ENCODE assay signal across 2 cellular contexts in the genomic region with DNA sequence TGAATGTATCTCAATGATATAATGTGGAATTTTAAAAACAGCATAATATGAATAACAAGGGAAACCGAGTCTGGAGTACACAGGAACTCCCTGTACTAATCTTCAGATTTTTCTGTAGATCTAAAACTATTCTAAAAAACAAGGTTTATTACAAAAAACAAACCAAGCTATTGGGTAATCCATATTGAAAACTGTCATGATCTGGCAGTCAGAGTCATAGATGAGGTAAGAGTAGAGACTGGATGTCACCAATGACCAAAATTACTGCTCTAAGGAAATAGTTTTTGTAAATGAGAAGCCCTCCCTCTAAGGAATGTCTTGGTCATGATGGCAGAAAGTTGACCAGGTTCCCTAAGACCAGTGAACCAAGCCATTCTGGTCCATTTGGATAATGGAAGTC.
A peak's percentile ranks its signal among the peaks of the same experiment; 100 is the strongest.
TF ChIP-seq lines count a peak whose summit lies in the region.

No MANE protein-coding gene starts in this region.

TF ChIP-seq in HepG2, 621 proteins besides CTCF, POLR2A, EP300 and RAD21:
- TF ChIP-seq TBX2 (CRISPR knock-in tag; IDR thresholded peaks at IDR 0.05; ENCODE audit: borderline replicate concordance) (no peak), CEBPB (IDR thresholded peaks at IDR 0.05; ENCODE audit: borderline replicate concordance, low read depth, low read length) (peak; percentile 24; the same call in 1 of the 2 replicates), MTF1 (CRISPR knock-in tag; IDR thresholded peaks at IDR 0.05) (no peak), ZNF292 (CRISPR knock-in tag; IDR thresholded peaks at IDR 0.05; ENCODE audit: borderline replicate concordance, low read depth) (no peak), ZSCAN5A (CRISPR knock-in tag; IDR thresholded peaks at IDR 0.05; ENCODE audit: borderline replicate concordance) (no peak), ZNF253 (CRISPR knock-in tag; IDR thresholded peaks at IDR 0.05; ENCODE audit: borderline replicate concordance) (no peak), TEAD2 (CRISPR knock-in tag; IDR thresholded peaks at IDR 0.05) (no peak)

TF ChIP-seq in K562, 482 proteins besides CTCF, POLR2A, EP300 and RAD21:
- TF ChIP-seq EHMT2 (IDR thresholded peaks at IDR 0.05) (peak; percentile 35; the same call in 1 of the 2 replicates), ATF1 (CRISPR knock-in tag; IDR thresholded peaks at IDR 0.05) (no peak), ATF1 (tag; IDR thresholded peaks at IDR 0.05) (0 out of 2 replicates have a peak, but pooled peaks have one; percentile 26), SRSF7 (optimal IDR thresholded peaks at IDR 0.05; ENCODE audit: low read depth, low read length) (no peak), CREB1 (IDR thresholded peaks at IDR 0.05) (no peak), CREB1 (CRISPR knock-in tag; IDR thresholded peaks at IDR 0.05) (peak; percentile 17; the same call in 1 of the 2 replicates), CEBPB (tag; IDR thresholded peaks at IDR 0.05) (peak; percentile 71), CEBPG (CRISPR knock-in tag; IDR thresholded peaks at IDR 0.05) (0 out of 2 replicates have a peak, but pooled peaks have one; percentile 39), CEBPG (tag; conservative IDR thresholded peaks at IDR 0.05 in 1 of 2, IDR thresholded peaks at IDR 0.05 in 1 of 2) (peak; percentile 58 to 81), RFX5 (IDR thresholded peaks at IDR 0.05; ENCODE audit: low read depth, low read length) (no peak)
- TF ChIP-seq, protein P1, sequence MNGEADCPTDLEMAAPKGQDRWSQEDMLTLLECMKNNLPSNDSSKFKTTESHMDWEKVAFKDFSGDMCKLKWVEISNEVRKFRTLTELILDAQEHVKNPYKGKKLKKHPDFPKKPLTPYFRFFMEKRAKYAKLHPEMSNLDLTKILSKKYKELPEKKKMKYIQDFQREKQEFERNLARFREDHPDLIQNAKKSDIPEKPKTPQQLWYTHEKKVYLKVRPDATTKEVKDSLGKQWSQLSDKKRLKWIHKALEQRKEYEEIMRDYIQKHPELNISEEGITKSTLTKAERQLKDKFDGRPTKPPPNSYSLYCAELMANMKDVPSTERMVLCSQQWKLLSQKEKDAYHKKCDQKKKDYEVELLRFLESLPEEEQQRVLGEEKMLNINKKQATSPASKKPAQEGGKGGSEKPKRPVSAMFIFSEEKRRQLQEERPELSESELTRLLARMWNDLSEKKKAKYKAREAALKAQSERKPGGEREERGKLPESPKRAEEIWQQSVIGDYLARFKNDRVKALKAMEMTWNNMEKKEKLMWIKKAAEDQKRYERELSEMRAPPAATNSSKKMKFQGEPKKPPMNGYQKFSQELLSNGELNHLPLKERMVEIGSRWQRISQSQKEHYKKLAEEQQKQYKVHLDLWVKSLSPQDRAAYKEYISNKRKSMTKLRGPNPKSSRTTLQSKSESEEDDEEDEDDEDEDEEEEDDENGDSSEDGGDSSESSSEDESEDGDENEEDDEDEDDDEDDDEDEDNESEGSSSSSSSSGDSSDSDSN (IDR thresholded peaks at IDR 0.05; ENCODE audit: borderline replicate concordance in 1 of 2, low read depth in 2 of 2, low read length in 2 of 2) = no peak
